In the genomic region with DNA sequence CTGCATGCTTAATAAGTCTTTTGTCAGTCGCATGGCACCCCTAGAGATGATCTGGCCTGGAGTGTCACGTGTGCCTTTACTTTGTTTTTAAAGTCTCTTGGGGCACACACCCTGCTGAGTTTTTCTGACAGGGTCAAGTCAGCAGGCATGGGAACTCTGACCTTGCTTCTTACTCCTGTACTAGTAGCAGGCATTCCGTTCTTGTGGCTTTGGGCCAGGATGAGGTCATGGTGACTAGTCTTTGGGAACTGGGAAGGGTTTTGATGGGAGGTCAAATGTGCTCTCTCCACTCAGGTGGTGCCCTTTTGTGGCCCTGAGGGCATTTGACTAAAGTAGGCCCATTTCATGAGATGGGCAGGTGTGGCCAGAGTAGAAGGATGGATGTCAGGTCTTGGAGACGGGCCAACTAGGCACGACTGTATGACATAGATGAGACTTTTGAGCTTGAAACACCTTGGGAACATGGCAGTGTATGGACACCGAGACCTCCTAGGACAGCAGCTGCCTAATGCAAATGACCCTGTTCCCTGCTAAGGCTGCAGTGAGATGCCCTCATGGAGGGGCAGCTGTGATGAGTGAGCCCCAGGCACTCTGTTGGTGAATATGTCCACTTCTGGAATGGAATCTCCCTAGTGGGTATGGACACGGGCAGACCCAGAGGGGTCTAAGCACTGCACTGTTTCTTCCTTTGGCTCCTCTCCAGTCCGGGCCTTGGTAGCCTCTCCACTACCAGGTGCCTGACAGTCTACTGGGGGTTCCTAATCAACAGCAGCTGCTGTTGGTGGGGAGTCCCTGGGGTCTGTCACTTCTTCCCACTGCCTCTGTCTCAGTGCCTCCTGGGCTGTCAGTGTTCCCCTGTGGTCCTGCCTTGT, we compare ENCODE assay signal across 8 cellular contexts. TPM values are rescaled to one million over a fixed set of nuclear protein-coding genes. Genes with fewer than 3 reads are reported as not detected.
A peak's percentile ranks its signal among the peaks of the same experiment; 100 is the strongest.
DNase-seq lines count a peak whose midpoint lies in the region; ATAC-seq and TF ChIP-seq lines count a peak whose summit lies in the region.

No MANE protein-coding gene starts in this region.

- POLR2A ChIA-PET in PC-3 (lab: Charles Lee; ENCODE audit: unreplicated experiment), result no interaction called here

- H3K27ac ChIP-seq in GM23248 (no peak overlapping the region), PC-3 (ENCODE audit: low read length) (no peak overlapping the region)

- H3K79me2 ChIP-seq in GM23248 (ENCODE audit: insufficient read depth) (no peaks in the 10 kb centered on the region), PC-3 (ENCODE audit: low read length) (no peaks in the 10 kb centered on the region)

- H3K9me3 ChIP-seq in GM23248 (ENCODE audit: low read depth), result no peaks in the 10 kb centered on the region
- no peaks in the 10 kb centered on the region for H3K9me3 ChIP-seq in PC-3 (ENCODE audit: low read length)

- H3K4me1 ChIP-seq in GM23248 (ENCODE audit: insufficient read depth) (peaks cover 4% of the 10 kb centered on the region; the same call in 1 of the 2 replicates), PC-3 (ENCODE audit: insufficient read depth, low read length) (peaks cover 7% of the 10 kb centered on the region)

- CTCF ChIA-PET in PC-3 (lab: Charles Lee), result no interaction called here

- H2AFZ ChIP-seq in GM23248 (no peak overlapping the region), PC-3 (ENCODE audit: low read length) (no peak overlapping the region)

- H4K20me1 ChIP-seq in GM23248 (ENCODE audit: insufficient read depth) (0 out of 2 replicates have a peak, but pooled peaks cover 5% of the 10 kb centered on the region), PC-3 (ENCODE audit: low read length) (no peaks in the 10 kb centered on the region)

- TF ChIP-seq CTCF in PC-3 (conservative IDR thresholded peaks at IDR 0.05; ENCODE audit: low read depth, low read length), result no peak
- peak; percentile 33 for TF ChIP-seq CTCF in fibroblast of villous mesenchyme (IDR thresholded peaks at IDR 0.05; ENCODE audit: insufficient read depth, low read depth, low read length)
- TF ChIP-seq CTCF in retinal pigment epithelial cell (conservative IDR thresholded peaks at IDR 0.05; ENCODE audit: low read depth, low read length), result peak; percentile 30

- H3K27me3 ChIP-seq in GM23248 (replicated peaks; ENCODE audit: insufficient read depth) (no peaks in the 10 kb centered on the region), PC-3 (ENCODE audit: low read length) (no peaks in the 10 kb centered on the region)

- WGBS in GM23248 (ENCODE audit: low coverage in 1 of 2, low lambda C conversion rate in 2 of 2, missing lambda C conversion rate in 2 of 2), 2 experiments, result 77 to 78% methylated on average over 8 of the region's 8 CpGs

- H3K9me2 ChIP-seq in GM23248 (ENCODE audit: insufficient read depth) (no peaks in the 10 kb centered on the region), PC-3 (replicated peaks; ENCODE audit: low read length) (no peaks in the 10 kb centered on the region)

- no peak overlapping the region for H3K4me2 ChIP-seq in GM23248 (ENCODE audit: unreplicated experiment)
- no peak overlapping the region for H3K4me2 ChIP-seq in PC-3 (ENCODE audit: low read length)

- in situ Hi-C loops in GM23248 (cut with MboI), result loop anchor here (5.0 to 25.0 kb wide), 2 partner anchors 105 to 360 kb away; no protein-coding TSS in a partner anchor

- peaks cover 25% of the 10 kb centered on the region for H3K36me3 ChIP-seq in GM23248 (ENCODE audit: low read depth)
- peaks cover 40% of the 10 kb centered on the region for H3K36me3 ChIP-seq in PC-3 (ENCODE audit: low read depth, low read length)

- DNase-seq in GM23248 (peak; percentile 79), PC-3 (peak; percentile 66), fibroblast of villous mesenchyme (ENCODE audit: low read depth) (peak; percentile 68), retinal pigment epithelial cell (ENCODE audit: low read depth) (no peak), NCI-H446 treated with DMSO at 0.1 percent for 48 hours (lab: John Stamatoyannopoulos, UW) (no peak)

- ATAC-seq in PC-3 (peak; percentile 38; the same call in 1 of the 2 replicates), GM21723 (IDR thresholded peaks at IDR 0.05; ENCODE audit: unreplicated experiment) (no peak), HG03045 (IDR thresholded peaks at IDR 0.05; ENCODE audit: unreplicated experiment) (no peak), GM21717 (IDR thresholded peaks at IDR 0.05; ENCODE audit: unreplicated experiment) (no peak)

- intact Hi-C loops in PC-3 (cut with micrococcal nuclease), result no loop called here

- BruUV-seq in PC-3 (replicated peaks; lab: Mats Ljungman, UMichigan), result no TSS peak

- peaks cover 7% of the 10 kb centered on the region; the same call in 1 of the 2 replicates for H3F3A ChIP-seq in GM23248 (ENCODE audit: insufficient read depth)
- no peaks in the 10 kb centered on the region for H3F3A ChIP-seq in PC-3 (ENCODE audit: low read length, unreplicated experiment)

- H3K4me3 ChIP-seq in GM23248 (no peak overlapping the region), PC-3 (ENCODE audit: low read length) (no peak overlapping the region), fibroblast of villous mesenchyme (ENCODE audit: low read depth, low read length) (no peak overlapping the region), retinal pigment epithelial cell (ENCODE audit: low read length) (no peak overlapping the region)

- H3K9ac ChIP-seq in GM23248 (no peak overlapping the region), PC-3 (ENCODE audit: low read length) (no peak overlapping the region)

RNA-seq across cellular contexts. Expression of a gene that starts 16.4 kb away (rescaled TPM):
- total RNA-seq in GM23248 (2014; rRNA removed; shearing (Covaris generic)), result 82.5 and 110 TPM in 2 replicates
- polyA plus RNA-seq in GM23248 (2016; fragmentation: Nextera tagmentation; extraction: Ambion mirVana), result 99.4 and 102 TPM in 2 replicates
- 41.1 and 43.4 TPM in 2 replicates for total RNA-seq in PC-3 (2014; rRNA removed)
- total RNA-seq in fibroblast of villous mesenchyme, result 63.5 and 112 TPM in 2 replicates

Comparison
In these comparisons a context has a peak if more than half of its experiments do, and no peak if none do; other contexts are left out.
1. DNase-seq: peak in GM23248 (single experiment), PC-3 (single experiment) and fibroblast of villous mesenchyme (single experiment); none in retinal pigment epithelial cell (single experiment) and NCI-H446 treated with DMSO at 0.1 percent for 48 hours (single experiment).